Comparison of ENCODE assay signal across 1 cellular context in the genomic region with DNA sequence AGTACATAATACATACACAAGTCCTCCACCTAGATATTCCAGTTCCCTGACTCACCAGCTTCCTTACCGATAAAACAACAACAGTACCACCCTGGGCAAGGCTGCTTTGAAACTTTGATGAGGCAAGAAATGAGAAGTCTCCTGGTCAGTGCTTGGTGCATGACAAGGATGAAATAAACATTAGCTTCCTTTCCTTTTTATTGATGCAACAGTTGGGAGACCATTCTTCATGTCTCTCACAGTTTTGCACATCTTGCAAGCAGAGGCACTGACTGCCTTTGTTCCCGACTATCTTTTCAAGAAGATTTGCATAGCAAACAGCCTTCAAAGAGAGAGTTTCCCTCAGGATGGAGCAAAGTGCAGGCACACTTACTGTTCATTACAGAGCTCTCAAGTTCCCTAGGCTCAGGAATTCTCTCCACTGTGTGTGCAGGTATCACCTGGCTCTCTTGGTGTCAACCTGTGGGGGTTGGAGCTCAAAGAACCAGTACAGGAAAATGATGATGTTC.
A peak's percentile ranks its signal among the peaks of the same experiment; 100 is the strongest.
TF ChIP-seq lines count a peak whose summit lies in the region.

No MANE protein-coding gene starts in this region.

TF ChIP-seq in endothelial cell of umbilical vein, 7 proteins besides CTCF, POLR2A, EP300 and RAD21:
- TF ChIP-seq, protein P1, sequence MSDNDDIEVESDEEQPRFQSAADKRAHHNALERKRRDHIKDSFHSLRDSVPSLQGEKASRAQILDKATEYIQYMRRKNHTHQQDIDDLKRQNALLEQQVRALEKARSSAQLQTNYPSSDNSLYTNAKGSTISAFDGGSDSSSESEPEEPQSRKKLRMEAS (IDR thresholded peaks at IDR 0.05; ENCODE audit: insufficient read depth, insufficient read length): no peak
- TF ChIP-seq EZH2 (IDR thresholded peaks at IDR 0.05; ENCODE audit: borderline replicate concordance, low read depth, low read length, severe bottlenecking) (no peak), POLR2AphosphoS5 (IDR thresholded peaks at IDR 0.05; ENCODE audit: insufficient read depth, low read depth, low read length) (no peak), FOS (IDR thresholded peaks at IDR 0.05; ENCODE audit: borderline replicate concordance, insufficient read depth, low read length) (peak; percentile 30), GATA2 (IDR thresholded peaks at IDR 0.05; ENCODE audit: insufficient read depth, insufficient read length, low read depth, low read length) (peak; percentile 8), MYC (IDR thresholded peaks at IDR 0.05; ENCODE audit: low read depth, low read length) (no peak)
TF ChIP-seq in endothelial cell of umbilical vein: peak in this region for 2.
